In genomic region chr1:154344977-154345837, GRCh38 we compare ENCODE assay signal across 9 cellular contexts. TPM values are rescaled to one million over a fixed set of nuclear protein-coding genes. Genes with fewer than 3 reads are reported as not detected.
DNase-seq lines count a peak whose midpoint lies in the region; ATAC-seq, FAIRE-seq and TF ChIP-seq lines count a peak whose summit lies in the region.
"Had no signal": no experiment of that assay in that cellular context is flagged by ENCODE, and none has a peak within 500 bp of the region (broad histone marks: within the 10 kb centered on the region; RNA-seq: fewer than 3 reads in every experiment).

No MANE protein-coding gene starts in this region.

- peak overlapping the region; percentile 66 for H3K27ac Mint-ChIP-seq in T-helper 1 cell treated with Interleukin-12 subunit alpha and Interleukin-12 subunit beta and Interleukin-4 antibody, amounts not matched to agents 30 μg/mL and 1 μg/mL, for 36 hours
- no peak overlapping the region for H3K27ac Mint-ChIP-seq in astrocyte (ENCODE audit: unreplicated experiment)
- H3K27ac Mint-ChIP-seq in stimulated activated naive CD8-positive, alpha-beta T cell treated with anti-CD3 and anti-CD28 coated beads, Interleukin-15, amount 100 ng/mL, for 72 hours: peak overlapping the region; percentile 21 to 65
- H3K27ac Mint-ChIP-seq: dendritic cell treated with granulocyte-macrophage colony-stimulating factor and Interleukin-4, amounts not matched to agents 40 ng/mL and 50 ng/mL, for 4 days had no signal

- intact Hi-C loops in left lung (cut with DNase I): no loop called here

- H3K4me3 Mint-ChIP-seq in T-helper 1 cell treated with Interleukin-12 subunit alpha and Interleukin-12 subunit beta and Interleukin-4 antibody, amounts not matched to agents 30 μg/mL and 1 μg/mL, for 36 hours: peak overlapping the region; percentile 45
- no peak overlapping the region for H3K4me3 Mint-ChIP-seq in astrocyte (ENCODE audit: unreplicated experiment)
- peak overlapping the region; percentile 40 to 48 for H3K4me3 Mint-ChIP-seq in stimulated activated naive CD8-positive, alpha-beta T cell treated with anti-CD3 and anti-CD28 coated beads, Interleukin-15, amount 100 ng/mL, for 72 hours
- H3K4me3 Mint-ChIP-seq: dendritic cell treated with granulocyte-macrophage colony-stimulating factor and Interleukin-4, amounts not matched to agents 40 ng/mL and 50 ng/mL, for 4 days had no signal

- H3K27me3 ChIP-seq in astrocyte (ENCODE audit: insufficient read depth, low read length) (no peaks in the 10 kb centered on the region), left lung (no peaks in the 10 kb centered on the region)

- H3K4me2 ChIP-seq in astrocyte (ENCODE audit: low read length): no peak overlapping the region

- H2AFZ ChIP-seq in astrocyte (ENCODE audit: low read depth, low read length): no peak overlapping the region

- H3K9ac ChIP-seq in astrocyte (ENCODE audit: low read length): no peak overlapping the region

- peak; percentile 72 for DNase-seq in activated gamma-delta T cell treated with Interleukin-2 at 50 U/mL for 16 hours
- DNase-seq in activated gamma-delta T cell (lab: John Stamatoyannopoulos, UW): no peak
- no peak for DNase-seq in astrocyte (ENCODE audit: low read depth)
- no peak for DNase-seq in left lung
- peak; percentile 60 to 70 for DNase-seq in stimulated activated naive CD8-positive, alpha-beta T cell treated with anti-CD3 and anti-CD28 coated beads, Interleukin-15, amount 100 ng/mL, for 72 hours

- H3K4me1 ChIP-seq in astrocyte (ENCODE audit: insufficient read depth, low read length): no peaks in the 10 kb centered on the region
- peaks cover 0 to 28% of the 10 kb centered on the region in 2 donors for H3K4me1 ChIP-seq in left lung

- no peak overlapping the region for H3K4me3 ChIP-seq in astrocyte (ENCODE audit: insufficient read depth, low read depth, low read length)
- no peak overlapping the region for H3K4me3 ChIP-seq in left lung

- FAIRE-seq in astrocyte (lab: Jason Lieb, UNC): no peak

- no peak overlapping the region for H3K27ac ChIP-seq in astrocyte (ENCODE audit: low read depth, low read length)
- H3K27ac ChIP-seq in left lung: no peak overlapping the region

- H3K36me3 ChIP-seq in astrocyte (ENCODE audit: insufficient read depth, low read length) (peaks cover 56% of the 10 kb centered on the region), left lung (peaks cover 0 to 78% of the 10 kb centered on the region in 2 donors)

- H3K4me1 Mint-ChIP-seq in T-helper 1 cell treated with Interleukin-12 subunit alpha and Interleukin-12 subunit beta and Interleukin-4 antibody, amounts not matched to agents 30 μg/mL and 1 μg/mL, for 36 hours (ENCODE audit: low read depth): peaks cover 51% of the 10 kb centered on the region
- peaks cover 7% of the 10 kb centered on the region for H3K4me1 Mint-ChIP-seq in astrocyte (ENCODE audit: low read depth, unreplicated experiment)
- peaks cover 85% of the 10 kb centered on the region for H3K4me1 Mint-ChIP-seq in stimulated activated naive CD8-positive, alpha-beta T cell treated with anti-CD3 and anti-CD28 coated beads, Interleukin-15, amount 100 ng/mL, for 72 hours

- H3K9me3 ChIP-seq in astrocyte (ENCODE audit: insufficient read depth, low read depth, low read length) (no peaks in the 10 kb centered on the region), left lung (no peaks in the 10 kb centered on the region)

- ATAC-seq in left lung (no peak), GM18907 (IDR thresholded peaks at IDR 0.05; ENCODE audit: unreplicated experiment) (no peak), GM21515 (IDR thresholded peaks at IDR 0.05; ENCODE audit: unreplicated experiment) (no peak)
- peak; percentile 33 for ATAC-seq in stimulated activated naive CD8-positive, alpha-beta T cell treated with anti-CD3 and anti-CD28 coated beads, Interleukin-15, amount 100 ng/mL, for 72 hours

- TF ChIP-seq CTCF in astrocyte (IDR thresholded peaks at IDR 0.05; ENCODE audit: insufficient read depth, low read depth, low read length): peak; percentile 72
- peak; percentile 32 to 43 for TF ChIP-seq CTCF in left lung (IDR thresholded peaks at IDR 0.05)

- H3K79me2 ChIP-seq in astrocyte (ENCODE audit: insufficient read depth, low read length): no peaks in the 10 kb centered on the region

- peaks cover 53% of the 10 kb centered on the region for H4K20me1 ChIP-seq in astrocyte (ENCODE audit: insufficient read depth, low read length)

- no peaks in the 10 kb centered on the region for H3K27me3 Mint-ChIP-seq in T-helper 1 cell treated with Interleukin-12 subunit alpha and Interleukin-12 subunit beta and Interleukin-4 antibody, amounts not matched to agents 30 μg/mL and 1 μg/mL, for 36 hours (ENCODE audit: low read depth)
- no peaks in the 10 kb centered on the region for H3K27me3 Mint-ChIP-seq in astrocyte (ENCODE audit: low read depth, unreplicated experiment)
- H3K27me3 Mint-ChIP-seq in stimulated activated naive CD8-positive, alpha-beta T cell treated with anti-CD3 and anti-CD28 coated beads, Interleukin-15, amount 100 ng/mL, for 72 hours: no peaks in the 10 kb centered on the region

- no peaks in the 10 kb centered on the region for H3K9me3 Mint-ChIP-seq in T-helper 1 cell treated with Interleukin-12 subunit alpha and Interleukin-12 subunit beta and Interleukin-4 antibody, amounts not matched to agents 30 μg/mL and 1 μg/mL, for 36 hours
- no peaks in the 10 kb centered on the region for H3K9me3 Mint-ChIP-seq in astrocyte (ENCODE audit: unreplicated experiment)
- no peaks in the 10 kb centered on the region for H3K9me3 Mint-ChIP-seq in stimulated activated naive CD8-positive, alpha-beta T cell treated with anti-CD3 and anti-CD28 coated beads, Interleukin-15, amount 100 ng/mL, for 72 hours
- H3K9me3 Mint-ChIP-seq: dendritic cell treated with granulocyte-macrophage colony-stimulating factor and Interleukin-4, amounts not matched to agents 40 ng/mL and 50 ng/mL, for 4 days had no signal

- peaks cover 79% of the 10 kb centered on the region for H3K36me3 Mint-ChIP-seq in T-helper 1 cell treated with Interleukin-12 subunit alpha and Interleukin-12 subunit beta and Interleukin-4 antibody, amounts not matched to agents 30 μg/mL and 1 μg/mL, for 36 hours (ENCODE audit: low read depth)
- H3K36me3 Mint-ChIP-seq in astrocyte (ENCODE audit: low read depth, unreplicated experiment): peaks cover 64% of the 10 kb centered on the region

RNA-seq across cellular contexts. Expression of gene ATP8B2, which starts 19.9 kb away (rescaled TPM):
- total RNA-seq in astrocyte: 71.6 and 71.9 TPM in 2 replicates
- 10 to 100 TPM; 35.2 to 36.6 TPM for total RNA-seq in left lung

RNA-seq across cellular contexts. Expression of gene AQP10, which starts 24.3 kb away (rescaled TPM):
- total RNA-seq in astrocyte (0.17 TPM in 1 of 2 replicates, not detected in the other), left lung (under 1 TPM; 0.20 to 0.34 TPM)

RNA-seq across cellular contexts. Expression of gene IL6R, which starts 59.9 kb away (rescaled TPM):
- total RNA-seq in astrocyte (2.2 and 2.5 TPM in 2 replicates), left lung (10 to 100 TPM; 45.0 to 65.3 TPM)

Comparison
In these comparisons a context has a peak if more than half of its experiments do, and no peak if none do; other contexts are left out.
1. DNase-seq: peak in activated gamma-delta T cell treated with Interleukin-2 at 50 U/mL for 16 hours (single experiment) and stimulated activated naive CD8-positive, alpha-beta T cell treated with anti-CD3 and anti-CD28 coated beads, Interleukin-15, amount 100 ng/mL, for 72 hours (2 of 2); none in activated gamma-delta T cell (single experiment), astrocyte (single experiment) and left lung (0 of 2).
2. RNA of gene IL6R, which starts 59.9 kb away (total RNA-seq): 45.0 to 65.3 TPM in left lung; 2.2 to 2.5 TPM in astrocyte; every median in the first group is over 10 times any median in the second.